In the genomic region with DNA sequence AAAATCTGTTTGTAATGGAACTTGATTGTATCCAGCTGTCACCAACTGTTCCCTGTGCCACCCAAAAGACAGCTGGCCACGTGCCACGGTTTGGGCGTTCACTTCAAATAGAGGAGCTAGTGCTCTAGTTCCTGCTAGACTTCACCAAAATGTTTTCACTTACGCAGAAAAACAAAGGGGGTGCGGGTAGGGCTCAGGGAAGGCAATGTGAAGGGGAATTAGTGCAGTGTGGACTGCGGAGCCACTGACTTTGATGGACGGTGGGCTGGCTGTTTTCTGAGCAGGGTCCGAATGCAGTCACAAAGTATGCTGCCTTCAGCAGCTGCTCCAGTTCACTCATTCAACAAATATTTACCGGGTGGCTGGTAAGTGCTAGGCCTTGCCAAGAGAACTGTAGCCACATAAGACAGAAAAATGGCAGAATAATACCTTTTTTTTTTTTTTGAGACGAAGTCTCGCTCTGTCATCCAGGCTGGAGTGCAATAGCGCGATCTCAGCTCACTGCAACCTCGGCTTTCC, we compare ENCODE assay signal across 8 cellular contexts. TPM values are rescaled to one million over a fixed set of nuclear protein-coding genes. Genes with fewer than 3 reads are reported as not detected.
A peak's percentile ranks its signal among the peaks of the same experiment; 100 is the strongest.
DNase-seq lines count a peak whose midpoint lies in the region; TF ChIP-seq lines count a peak whose summit lies in the region.

No MANE protein-coding gene starts in this region.

- peak; percentile 58 for DNase-seq in activated T-cell treated with anti-CD3 and anti-CD28 coated beads for 1 hour (ENCODE audit: low read depth)
- DNase-seq in activated T-cell treated with anti-CD3 and anti-CD28 coated beads for 4 hours = no peak
- DNase-seq in activated effector memory CD4-positive, alpha-beta T cell treated with anti-CD3 and anti-CD28 coated beads, Interleukin-2, amount 50 U/mL, for 16 hours = peak; percentile 78
- DNase-seq in left ventricle myocardium inferior = peak; percentile 86
- DNase-seq in superior temporal gyrus (ENCODE audit: extremely low spot score) = peak; percentile 66
- DNase-seq in BE2C = no peak
- no peak for DNase-seq in NCI-H1417 treated with DMSO at 0.1 percent for 48 hours (lab: John Stamatoyannopoulos, UW)
- no peak for DNase-seq in NCI-H1048 (lab: John Stamatoyannopoulos, UW)

- intact Hi-C loops in left ventricle myocardium inferior (cut with micrococcal nuclease) = no loop called here

- H3K4me1 ChIP-seq in left ventricle myocardium inferior = peaks cover 58% of the 10 kb centered on the region
- H3K4me1 ChIP-seq in BE2C = no peaks in the 10 kb centered on the region; the same call in 1 of the 2 replicates

- H3K36me3 ChIP-seq in left ventricle myocardium inferior = peaks cover 8% of the 10 kb centered on the region
- H3K36me3 ChIP-seq in BE2C = peaks cover 20% of the 10 kb centered on the region

- H3K27ac ChIP-seq in left ventricle myocardium inferior (replicated peaks) = peak overlapping the region; percentile 77

- H3K4me3 ChIP-seq in left ventricle myocardium inferior = no peak overlapping the region
- H3K4me3 ChIP-seq in BE2C (ENCODE audit: low read depth, low read length) = no peak overlapping the region

- TF ChIP-seq CTCF in left ventricle myocardium inferior (IDR thresholded peaks at IDR 0.05; ENCODE audit: borderline replicate concordance) = no peak
- TF ChIP-seq CTCF in BE2C (IDR thresholded peaks at IDR 0.05; ENCODE audit: low read depth, low read length) = no peak

- H3K9me3 ChIP-seq in left ventricle myocardium inferior (replicated peaks) (no peaks in the 10 kb centered on the region), BE2C (no peaks in the 10 kb centered on the region)

- H3K27me3 ChIP-seq in left ventricle myocardium inferior (ENCODE audit: low read depth) (no peaks in the 10 kb centered on the region), BE2C (no peaks in the 10 kb centered on the region)

RNA-seq across cellular contexts. Expression of gene CYTH1, which starts 7.6 kb away (rescaled TPM):
- 28.9 TPM for total RNA-seq in left ventricle myocardium inferior
- 51.1 TPM for polyA plus RNA-seq in BE2C (2012; ENCODE audit: insufficient read depth, insufficient read length, low read depth)

RNA-seq across cellular contexts. Expression of gene USP36, which starts 50.9 kb away (rescaled TPM):
- total RNA-seq in left ventricle myocardium inferior = 19.4 TPM
- polyA plus RNA-seq in BE2C (2012; ENCODE audit: insufficient read depth, insufficient read length, low read depth) = 110 TPM

Comparison
In these comparisons a context has a peak if more than half of its experiments do, and no peak if none do; other contexts are left out.
1. DNase-seq: peak in activated T-cell treated with anti-CD3 and anti-CD28 coated beads for 1 hour (single experiment), activated effector memory CD4-positive, alpha-beta T cell treated with anti-CD3 and anti-CD28 coated beads, Interleukin-2, amount 50 U/mL, for 16 hours (single experiment), left ventricle myocardium inferior (single experiment) and superior temporal gyrus (single experiment); none in activated T-cell treated with anti-CD3 and anti-CD28 coated beads for 4 hours (single experiment), BE2C (single experiment), NCI-H1417 treated with DMSO at 0.1 percent for 48 hours (single experiment) and NCI-H1048 (single experiment).